Comparison of ENCODE assay signal across 14 cellular contexts in the genomic region with DNA sequence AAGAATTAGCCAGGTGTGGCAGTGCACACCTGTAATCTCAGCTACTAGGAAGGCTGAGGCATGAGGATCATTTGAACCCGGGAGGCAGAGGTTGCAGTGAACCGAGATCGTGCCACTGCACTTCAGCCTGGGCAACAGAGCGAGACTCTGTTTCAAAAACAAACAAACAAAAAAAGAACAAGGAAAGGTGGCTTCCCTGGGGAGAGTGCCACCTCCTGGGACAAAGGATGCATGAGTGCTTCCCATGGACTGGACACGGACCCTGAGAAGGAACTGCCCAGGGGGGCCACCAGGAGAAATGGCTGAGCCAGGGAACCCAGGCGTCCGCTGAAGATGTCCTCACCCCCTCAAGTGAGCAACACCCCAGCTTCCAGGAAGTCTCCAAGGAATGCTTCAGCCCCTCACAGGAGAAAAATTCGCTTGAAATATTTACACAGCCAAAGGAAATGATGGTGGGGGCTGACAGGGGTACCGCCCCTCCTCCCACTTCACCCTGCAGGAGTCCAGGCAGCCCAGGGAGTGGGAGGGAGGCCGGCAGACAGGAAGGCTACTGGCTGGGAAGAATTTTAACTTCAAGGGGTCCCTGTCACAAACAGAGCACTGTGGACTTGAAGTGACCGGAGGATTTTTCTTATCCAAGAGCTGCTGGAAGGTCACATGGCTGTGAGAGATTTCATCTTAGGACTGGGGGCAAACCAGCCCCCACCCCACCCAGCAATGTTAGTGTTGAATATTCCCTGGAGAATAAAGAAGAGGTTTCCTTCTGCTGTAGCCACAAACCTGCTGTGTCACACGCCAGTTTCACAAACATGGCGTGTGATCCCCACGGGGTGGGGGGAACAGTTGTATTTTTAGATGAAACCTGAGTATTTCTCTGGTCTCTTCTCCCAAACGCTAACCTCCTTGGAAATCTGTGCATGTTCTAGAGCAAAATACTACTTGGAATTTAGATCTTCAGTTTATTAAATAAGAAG.
A peak's percentile ranks its signal among the peaks of the same experiment; 100 is the strongest.
DNase-seq lines count a peak whose midpoint lies in the region; ATAC-seq, FAIRE-seq and TF ChIP-seq lines count a peak whose summit lies in the region.
"Had no signal": no experiment of that assay in that cellular context is flagged by ENCODE, and none has a peak within 500 bp of the region (broad histone marks: within the 10 kb centered on the region; RNA-seq: fewer than 3 reads in every experiment).

No MANE protein-coding gene starts in this region.

- intact Hi-C loops in psoas muscle (cut with DNase I) = no loop called here

- DNase-seq in GM23338 (ENCODE audit: low spot score) (no peak), SK-N-MC (ENCODE audit: low read depth, low spot score) (no peak), foreskin keratinocyte (no peak), psoas muscle (no peak), GDM1 (lab: John Stamatoyannopoulos, UW) (no peak), RCC 7860 (ENCODE audit: low spot score) (no peak)
- DNase-seq: activated CD4-positive, alpha-beta T cell treated with anti-CD3 and anti-CD28 coated beads for 48 hours; activated gamma-delta T cell treated with Interleukin-2 at 50 U/mL for 16 hours; immature natural killer cell; NCI-H146; nucleus accumbens; upper lobe of left lung had no signal

- no peak overlapping the region for H3K27ac ChIP-seq in GM23338 (ENCODE audit: low read depth)
- H3K27ac ChIP-seq in SK-N-MC = peak overlapping the region; percentile 44
- H3K27ac ChIP-seq in foreskin keratinocyte = no peak overlapping the region
- peak overlapping the region; percentile 80 for H3K27ac ChIP-seq in psoas muscle

- H2AFZ ChIP-seq in GM23338 = peak overlapping the region; percentile 92; the same call in 1 of the 2 replicates

- H3K4me1 ChIP-seq in GM23338 (ENCODE audit: insufficient read depth) (peaks cover 4% of the 10 kb centered on the region; the same call in 1 of the 2 replicates), foreskin keratinocyte (peaks cover 17% of the 10 kb centered on the region), psoas muscle (peaks cover 60% of the 10 kb centered on the region)

- H3K4me3 ChIP-seq in GM23338 (no peak overlapping the region), SK-N-MC (peak overlapping the region; percentile 68), psoas muscle (peak overlapping the region; percentile 37)
- H3K4me3 ChIP-seq: upper lobe of left lung had no signal

- no peak for FAIRE-seq in RCC 7860 (lab: Jason Lieb, UNC)

- peaks cover 4% of the 10 kb centered on the region for H3K27me3 Mint-ChIP-seq in GM23338 (ENCODE audit: insufficient read depth, low read depth, poor library complexity)

- peaks cover 10% of the 10 kb centered on the region for H3K4me1 Mint-ChIP-seq in GM23338
- H3K4me1 Mint-ChIP-seq: immature natural killer cell had no signal

- no peak overlapping the region for H3K4me2 ChIP-seq in GM23338

- H3K9me3 ChIP-seq in SK-N-MC (ENCODE audit: low read depth, low read length) (no peaks in the 10 kb centered on the region), psoas muscle (no peaks in the 10 kb centered on the region)
- H3K9me3 ChIP-seq: upper lobe of left lung had no signal

- 49 to 51% (median 50%) methylated on average over 15 of the region's 15 CpGs for WGBS in psoas muscle, 3 donors

- H3K4me3 Mint-ChIP-seq in GM23338 = no peak overlapping the region
- H3K4me3 Mint-ChIP-seq: immature natural killer cell had no signal

- no peaks in the 10 kb centered on the region for H3K9me3 Mint-ChIP-seq in GM23338
- H3K9me3 Mint-ChIP-seq: immature natural killer cell had no signal

- H3K79me2 ChIP-seq in GM23338 (replicated peaks; ENCODE audit: insufficient read depth) = no peaks in the 10 kb centered on the region

- H3K27me3 ChIP-seq in GM23338 (ENCODE audit: insufficient read depth) = no peaks in the 10 kb centered on the region
- H3K27me3 ChIP-seq in foreskin keratinocyte = no peaks in the 10 kb centered on the region
- H3K27me3 ChIP-seq in psoas muscle (ENCODE audit: insufficient read depth in 3 of 3, low read length in 2 of 3) = no peaks in the 10 kb centered on the region
- H3K27me3 ChIP-seq: upper lobe of left lung had no signal

- H3K36me3 Mint-ChIP-seq in GM23338 (ENCODE audit: low read depth) = no peaks in the 10 kb centered on the region
- H3K36me3 Mint-ChIP-seq: immature natural killer cell had no signal

- no peaks in the 10 kb centered on the region for H3F3A ChIP-seq in GM23338 (replicated peaks; ENCODE audit: low read depth)

- TF ChIP-seq CTCF in GM23338 (conservative IDR thresholded peaks at IDR 0.05; ENCODE audit: low read depth in 2 of 2) (no peak), foreskin keratinocyte (conservative IDR thresholded peaks at IDR 0.05) (peak; percentile 19), psoas muscle (IDR thresholded peaks at IDR 0.05) (no peak)

- no peak overlapping the region; the same call in 1 of the 2 replicates for H3K27ac Mint-ChIP-seq in GM23338
- H3K27ac Mint-ChIP-seq: immature natural killer cell had no signal

- H4K20me1 ChIP-seq in GM23338 (replicated peaks; ENCODE audit: insufficient read depth) = no peaks in the 10 kb centered on the region

- H3K9ac ChIP-seq in SK-N-MC (ENCODE audit: insufficient read length) = peak overlapping the region; percentile 17

- ATAC-seq in GM23338 (peak; percentile 36), foreskin keratinocyte (no peak), psoas muscle (peak in 2 of 4 donors; percentile 16 to 22), HG02852 (IDR thresholded peaks at IDR 0.05; ENCODE audit: unreplicated experiment) (no peak), GM21717 (IDR thresholded peaks at IDR 0.05; ENCODE audit: unreplicated experiment) (no peak)

- H3K9me2 ChIP-seq in GM23338 (ENCODE audit: insufficient read depth) = no peaks in the 10 kb centered on the region

- H3K36me3 ChIP-seq in GM23338 (ENCODE audit: insufficient read depth) (no peaks in the 10 kb centered on the region), SK-N-MC (ENCODE audit: insufficient read depth, low read length) (no peaks in the 10 kb centered on the region), psoas muscle (ENCODE audit: insufficient read depth in 1 of 2, low read depth in 1 of 2) (no peaks in the 10 kb centered on the region)
- H3K36me3 ChIP-seq: upper lobe of left lung had no signal

TF ChIP-seq in GM23338, 12 proteins besides CTCF, POLR2A, EP300 and RAD21 (continues in another document):
- TF ChIP-seq CREB1 (CRISPR knock-in tag; IDR thresholded peaks at IDR 0.05; ENCODE audit: low read depth) (no peak), EZH2 (IDR thresholded peaks at IDR 0.05; ENCODE audit: low read depth, unreplicated experiment) (no peak), NANOG (IDR thresholded peaks at IDR 0.05; ENCODE audit: borderline replicate concordance) (no peak), ZNF331 (CRISPR knock-in tag; IDR thresholded peaks at IDR 0.05; ENCODE audit: low read depth) (no peak), STAT1 (IDR thresholded peaks at IDR 0.05; ENCODE audit: unreplicated experiment) (no peak), POLR2AphosphoS5 (IDR thresholded peaks at IDR 0.05; ENCODE audit: low read depth) (no peak)
- TF ChIP-seq, protein P1, sequence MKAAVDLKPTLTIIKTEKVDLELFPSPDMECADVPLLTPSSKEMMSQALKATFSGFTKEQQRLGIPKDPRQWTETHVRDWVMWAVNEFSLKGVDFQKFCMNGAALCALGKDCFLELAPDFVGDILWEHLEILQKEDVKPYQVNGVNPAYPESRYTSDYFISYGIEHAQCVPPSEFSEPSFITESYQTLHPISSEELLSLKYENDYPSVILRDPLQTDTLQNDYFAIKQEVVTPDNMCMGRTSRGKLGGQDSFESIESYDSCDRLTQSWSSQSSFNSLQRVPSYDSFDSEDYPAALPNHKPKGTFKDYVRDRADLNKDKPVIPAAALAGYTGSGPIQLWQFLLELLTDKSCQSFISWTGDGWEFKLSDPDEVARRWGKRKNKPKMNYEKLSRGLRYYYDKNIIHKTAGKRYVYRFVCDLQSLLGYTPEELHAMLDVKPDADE (IDR thresholded peaks at IDR 0.05) = no peak

Comparison
In these comparisons a context has a peak if more than half of its experiments do, and no peak if none do; other contexts are left out.
1. H3K27ac ChIP-seq: peak in SK-N-MC (single experiment) and psoas muscle (single experiment); none in GM23338 (single experiment) and foreskin keratinocyte (single experiment).